ENCODE assay signal across 9 cellular contexts in the genomic region with DNA sequence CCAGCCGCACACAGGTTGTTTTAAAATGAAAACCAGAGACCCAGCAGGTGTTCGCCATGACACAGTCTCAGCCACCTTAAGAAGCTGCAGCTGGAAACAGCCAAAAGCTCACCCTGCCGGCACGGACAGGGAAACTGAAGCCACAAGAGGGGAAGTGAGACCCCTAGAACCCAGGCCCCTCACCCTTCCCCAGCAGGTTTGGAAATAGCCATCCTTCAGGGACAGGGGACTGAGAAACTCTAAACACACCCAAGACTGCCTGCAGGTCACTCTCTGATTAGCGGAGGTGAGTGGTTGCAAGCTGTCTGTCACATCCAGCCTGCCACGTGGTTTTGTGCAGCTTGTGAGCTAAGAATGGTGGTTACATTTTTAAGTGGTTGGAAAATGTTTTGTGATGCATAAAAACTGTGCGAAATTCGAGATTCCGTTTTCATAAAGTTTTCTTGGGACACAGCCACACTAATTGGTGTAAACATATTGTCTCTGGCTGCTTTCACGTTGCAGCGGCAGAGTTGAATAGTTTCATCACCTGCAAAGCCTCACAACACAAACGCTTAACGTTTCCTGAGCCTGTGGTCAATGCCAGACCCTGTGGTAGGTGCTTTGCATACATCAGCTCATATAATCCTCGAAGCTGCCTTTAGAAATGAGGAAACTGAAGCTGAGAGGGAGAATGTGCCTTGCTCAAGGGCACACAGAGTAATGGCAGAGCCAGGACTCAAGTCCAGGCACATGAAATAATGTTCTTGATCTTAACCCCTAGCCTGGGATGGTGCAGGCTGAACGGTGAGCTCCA. TPM values are rescaled to one million over a fixed set of nuclear protein-coding genes. Genes with fewer than 3 reads are reported as not detected.
DNase-seq lines count a peak whose midpoint lies in the region; ATAC-seq and TF ChIP-seq lines count a peak whose summit lies in the region.
"Had no signal": no experiment of that assay in that cellular context is flagged by ENCODE, and none has a peak within 500 bp of the region (broad histone marks: within the 10 kb centered on the region; RNA-seq: fewer than 3 reads in every experiment).

No MANE protein-coding gene starts in this region.

- ATAC-seq in HG03439 (IDR thresholded peaks at IDR 0.05; ENCODE audit: unreplicated experiment) = peak; percentile 43

- DNase-seq in GM13977 (ENCODE audit: low spot score) (peak; percentile 80), GM20000 (ENCODE audit: low spot score) (peak; percentile 66), islet precursor cell (peak; percentile 63), pons (ENCODE audit: low spot score) (no peak), cerebellar nuclear complex (lab: John Stamatoyannopoulos, UW) (no peak), HT-29 (ENCODE audit: low spot score) (no peak)
- DNase-seq in T-helper 2 cell treated with Interferon-gamma antibody and Interleukin-4, amounts not matched to agents 5 μg/mL and 100 μg/mL, for 36 hours (ENCODE audit: low spot score) = peak; percentile 63

- peak overlapping the region; percentile 99 for H3K4me3 Mint-ChIP-seq in T-helper 2 cell treated with Interferon-gamma antibody and Interleukin-4, amounts not matched to agents 5 μg/mL and 100 μg/mL, for 36 hours

- H3K36me3 Mint-ChIP-seq in T-helper 2 cell treated with Interferon-gamma antibody and Interleukin-4, amounts not matched to agents 5 μg/mL and 100 μg/mL, for 36 hours (ENCODE audit: low read depth) = peaks cover 28% of the 10 kb centered on the region

- H3K9me3 Mint-ChIP-seq in T-helper 2 cell treated with Interferon-gamma antibody and Interleukin-4, amounts not matched to agents 5 μg/mL and 100 μg/mL, for 36 hours = no peaks in the 10 kb centered on the region

- peaks cover 38% of the 10 kb centered on the region for H3K4me1 Mint-ChIP-seq in T-helper 2 cell treated with Interferon-gamma antibody and Interleukin-4, amounts not matched to agents 5 μg/mL and 100 μg/mL, for 36 hours (ENCODE audit: low read depth)

- in situ Hi-C loops in GM13977 (cut with MboI; ENCODE audit: low pct_unique_long_range_greater_than_20kb, low sequenced_read_pairs, unreplicated experiment) = no loop called here

- H3K27me3 Mint-ChIP-seq in T-helper 2 cell treated with Interferon-gamma antibody and Interleukin-4, amounts not matched to agents 5 μg/mL and 100 μg/mL, for 36 hours (ENCODE audit: low read depth) = no peaks in the 10 kb centered on the region

- TF ChIP-seq CTCF in GM13977 (IDR thresholded peaks at IDR 0.05; ENCODE audit: extremely low read depth, insufficient read depth, missing control alignments) (no peak), GM20000 (IDR thresholded peaks at IDR 0.05; ENCODE audit: extremely low read depth, missing control alignments) (no peak)

- H3K27ac Mint-ChIP-seq in T-helper 2 cell treated with Interferon-gamma antibody and Interleukin-4, amounts not matched to agents 5 μg/mL and 100 μg/mL, for 36 hours = peak overlapping the region; percentile 99

RNA-seq across cellular contexts. Expression of gene SELPLG, which starts 1.7 kb away (rescaled TPM):
- total RNA-seq in HT-29 (2014; rRNA removed; shearing (Covaris generic)) = not detected in 2 replicates

RNA-seq across cellular contexts. Expression of gene TMEM119, which starts 37.5 kb away (rescaled TPM):
- total RNA-seq in HT-29 (2014; rRNA removed; shearing (Covaris generic)) = not detected in 2 replicates
- total RNA-seq: SK-MEL-5 had no signal

Comparison
In these comparisons a context has a peak if more than half of its experiments do, and no peak if none do; other contexts are left out.
1. DNase-seq: peak in GM13977 (single experiment), GM20000 (single experiment), T-helper 2 cell treated with Interferon-gamma antibody and Interleukin-4, amounts not matched to agents 5 μg/mL and 100 μg/mL, for 36 hours (single experiment) and islet precursor cell (single experiment); none in pons (single experiment), cerebellar nuclear complex (0 of 2) and HT-29 (single experiment).